20 cellular contexts compared by ENCODE assay signal in genomic region chr15:44519537-44519936, GRCh38. TPM values are rescaled to one million over a fixed set of nuclear protein-coding genes. Genes with fewer than 3 reads are reported as not detected.
DNase-seq lines count a peak whose midpoint lies in the region; ATAC-seq, FAIRE-seq and TF ChIP-seq lines count a peak whose summit lies in the region.
"Had no signal": no experiment of that assay in that cellular context is flagged by ENCODE, and none has a peak within 500 bp of the region (broad histone marks: within the 10 kb centered on the region; RNA-seq: fewer than 3 reads in every experiment).

No MANE protein-coding gene starts in this region.

- no peaks in the 10 kb centered on the region for H3K9me3 Mint-ChIP-seq in MCF 10A (ENCODE audit: unreplicated experiment)
- H3K9me3 Mint-ChIP-seq in T-cell: no peaks in the 10 kb centered on the region
- H3K9me3 Mint-ChIP-seq: CD4-positive, CD25-positive, alpha-beta regulatory T cell had no signal

- peaks cover 73% of the 10 kb centered on the region for H3K36me3 Mint-ChIP-seq in MCF 10A (ENCODE audit: insufficient read depth, unreplicated experiment)
- peaks cover 24% of the 10 kb centered on the region for H3K36me3 Mint-ChIP-seq in T-cell

- 98% methylated on average over 6 of the region's 6 CpGs for WGBS in mammary epithelial cell (ENCODE audit: low coverage, missing lambda C conversion rate)
- 94 to 97% methylated on average over 6 of the region's 6 CpGs for WGBS in pancreas, 2 donors

- CTCF ChIA-PET in MCF 10A (lab: Yijun Ruan, JAX) (no interaction called here), mammary epithelial cell (lab: Charles Lee; ENCODE audit: low non-redundant PET) (no interaction called here), T-cell (lab: Charles Lee) (no interaction called here), endothelial cell of umbilical vein (lab: Charles Lee) (no interaction called here)

- H3K36me3 ChIP-seq in mammary epithelial cell (ENCODE audit: insufficient read depth, low read length): peaks cover 21% of the 10 kb centered on the region
- no peaks in the 10 kb centered on the region for H3K36me3 ChIP-seq in endothelial cell of umbilical vein (ENCODE audit: control insufficient read depth in 2 of 2, extremely low read depth in 1 of 2, insufficient read depth in 2 of 2, low read length in 2 of 2)
- peaks cover 0 to 20% (median 4%) of the 10 kb centered on the region in 3 donors for H3K36me3 ChIP-seq in pancreas
- H3K36me3 ChIP-seq in osteoblast (ENCODE audit: insufficient read depth, low read length): peaks cover 26% of the 10 kb centered on the region

- no peak for FAIRE-seq in endothelial cell of umbilical vein (lab: Jason Lieb, UNC)
- FAIRE-seq in pancreas (lab: Jason Lieb, UNC): peak; percentile 20
- FAIRE-seq: H54 had no signal

- H3K4me3 Mint-ChIP-seq in MCF 10A (ENCODE audit: unreplicated experiment) (no peak overlapping the region), T-cell (no peak overlapping the region)

- in situ Hi-C loops in mammary epithelial cell (cut with MboI; ENCODE audit: low sequenced_read_pairs in 2 of 2): loop anchor here in 1 of 2 donors (25.0 kb wide), 1 partner anchor 632 kb away; no protein-coding TSS in a partner anchor

- H3K9me1 ChIP-seq in endothelial cell of umbilical vein (replicated peaks; ENCODE audit: control insufficient read depth, extremely low read depth, insufficient read depth, low read length): no peaks in the 10 kb centered on the region

- no peaks in the 10 kb centered on the region for H3K27me3 Mint-ChIP-seq in MCF 10A (ENCODE audit: insufficient read depth, unreplicated experiment)
- H3K27me3 Mint-ChIP-seq in T-cell: no peaks in the 10 kb centered on the region
- H3K27me3 Mint-ChIP-seq: CD4-positive, CD25-positive, alpha-beta regulatory T cell had no signal

- BruUV-seq in MCF 10A (replicated peaks; lab: Mats Ljungman, UMichigan): no TSS peak
- BruUV-seq in mammary epithelial cell (replicated peaks; lab: Mats Ljungman, UMichigan): no TSS peak
- no TSS peak for BruUV-seq in endothelial cell of umbilical vein (replicated peaks; lab: Mats Ljungman, UMichigan)

- H3K79me2 ChIP-seq in mammary epithelial cell (ENCODE audit: insufficient read depth, low read length) (no peaks in the 10 kb centered on the region), endothelial cell of umbilical vein (ENCODE audit: control insufficient read depth, insufficient read depth, low read length) (peaks cover 2% of the 10 kb centered on the region), osteoblast (ENCODE audit: insufficient read depth, low read length) (no peaks in the 10 kb centered on the region)

- DNase-seq in MCF 10A (ENCODE audit: unreplicated experiment) (no peak), mammary epithelial cell (no peak), T-cell (no peak), endothelial cell of umbilical vein (ENCODE audit: low read depth, low spot score) (peak; percentile 46), pancreas (no peak), hepatic stellate cell (ENCODE audit: low spot score) (no peak), osteoblast (ENCODE audit: insufficient read length, low spot score, missing footprints) (no peak), iPS-NIHi7 (ENCODE audit: extremely low spot score) (no peak)
- DNase-seq: CD4-positive, CD25-positive, alpha-beta regulatory T cell; COR-L47; DMS79; NCI-H1092; NCI-H1436 treated with DMSO at 0.1 percent for 48 hours; NCI-H1930; NCI-H510A treated with DMSO at 0.1 percent for 48 hours; NCI-H748 treated with DMSO at 0.1 percent for 48 hours; PC-9; SHP77 treated with DMSO at 0.1 percent for 48 hours had no signal

- H3K9ac ChIP-seq in mammary epithelial cell (ENCODE audit: insufficient read depth, low read length): no peak overlapping the region
- H3K9ac ChIP-seq in endothelial cell of umbilical vein (replicated peaks; ENCODE audit: extremely low read depth, insufficient read depth, low read length): no peak overlapping the region

- no peaks in the 10 kb centered on the region for H3K4me1 Mint-ChIP-seq in MCF 10A (ENCODE audit: insufficient read depth, unreplicated experiment)
- H3K4me1 Mint-ChIP-seq in T-cell: peaks cover 0 to 4% (median 3%) of the 10 kb centered on the region in 3 donors

- H3K9me3 ChIP-seq in mammary epithelial cell (replicated peaks; ENCODE audit: insufficient read depth, low read length) (no peaks in the 10 kb centered on the region), endothelial cell of umbilical vein (replicated peaks; ENCODE audit: control insufficient read depth, insufficient read depth, low read length) (no peaks in the 10 kb centered on the region), pancreas (peaks cover 0 to 2% (median 0%) of the 10 kb centered on the region in 4 donors), osteoblast (ENCODE audit: low read depth, low read length) (no peaks in the 10 kb centered on the region)

- TF ChIP-seq CTCF in MCF 10A (IDR thresholded peaks at IDR 0.05; ENCODE audit: unreplicated experiment) (no peak), mammary epithelial cell (conservative IDR thresholded peaks at IDR 0.05 in 1 of 2, IDR thresholded peaks at IDR 0.05 in 1 of 2; ENCODE audit: extremely low read depth in 1 of 2, insufficient read depth in 1 of 2, low read depth in 1 of 2, low read length in 2 of 2) (no peak), endothelial cell of umbilical vein (IDR thresholded peaks at IDR 0.05; ENCODE audit: extremely low read depth in 1 of 2, insufficient read depth in 1 of 2, low read depth in 1 of 2, low read length in 2 of 2) (no peak), pancreas (IDR thresholded peaks at IDR 0.05) (no peak), osteoblast (IDR thresholded peaks at IDR 0.05; ENCODE audit: extremely low read depth, low read depth, low read length) (no peak)

- H3K27me3 ChIP-seq in mammary epithelial cell (ENCODE audit: insufficient read depth, low read length) (no peaks in the 10 kb centered on the region), endothelial cell of umbilical vein (ENCODE audit: control insufficient read depth in 2 of 2, insufficient read depth in 2 of 2, low read length in 2 of 2) (no peaks in the 10 kb centered on the region), pancreas (no peaks in the 10 kb centered on the region), osteoblast (ENCODE audit: insufficient read depth, low read length) (no peaks in the 10 kb centered on the region)

- POLR2A ChIA-PET in MCF 10A (lab: Yijun Ruan, JAX): interaction anchor here (1.3 to 1.8 kb wide), 2 partner anchors 12 to 16 kb away, joined by 4 read pairs; no protein-coding TSS in a partner anchor
- POLR2A ChIA-PET in T-cell (lab: Charles Lee): no interaction called here
- POLR2A ChIA-PET in endothelial cell of umbilical vein (lab: Charles Lee): no interaction called here

- H3K27ac Mint-ChIP-seq in MCF 10A (ENCODE audit: low read depth, unreplicated experiment) (peak overlapping the region; percentile 23), T-cell (peak overlapping the region; percentile 25 to 49)

- no peak for TF ChIP-seq POLR2A in endothelial cell of umbilical vein (IDR thresholded peaks at IDR 0.05; ENCODE audit: low read depth, low read length)

- intact Hi-C loops in MCF 10A (cut with micrococcal nuclease): no loop called here
- intact Hi-C loops in mammary epithelial cell (cut with micrococcal nuclease): no loop called here
- intact Hi-C loops in endothelial cell of umbilical vein (cut with micrococcal nuclease): no loop called here
- intact Hi-C loops in pancreas (cut with DNase I): no loop called here

- ATAC-seq in T-cell (replicated peaks in 1 of 4) (no peak), pancreas (no peak)

- H2AFZ ChIP-seq in mammary epithelial cell (ENCODE audit: low read depth, low read length) (no peak overlapping the region), endothelial cell of umbilical vein (ENCODE audit: low read depth, low read length) (no peak overlapping the region), osteoblast (ENCODE audit: low read length) (no peak overlapping the region)
- H2AFZ ChIP-seq: PC-9 had no signal

- no peaks in the 10 kb centered on the region for H4K20me1 ChIP-seq in mammary epithelial cell (ENCODE audit: insufficient read depth, low read length)
- no peaks in the 10 kb centered on the region for H4K20me1 ChIP-seq in endothelial cell of umbilical vein (replicated peaks; ENCODE audit: control insufficient read depth, extremely low read depth, insufficient read depth, low read length)
- no peaks in the 10 kb centered on the region for H4K20me1 ChIP-seq in osteoblast (ENCODE audit: insufficient read depth, low read length)

- H3K4me3 ChIP-seq in mammary epithelial cell (replicated peaks in 1 of 3; ENCODE audit: insufficient read depth in 1 of 3, low read depth in 2 of 3, low read length in 3 of 3) (no peak overlapping the region), endothelial cell of umbilical vein (replicated peaks in 1 of 3; ENCODE audit: insufficient read depth in 1 of 3, low read depth in 1 of 3, low read length in 3 of 3) (no peak overlapping the region), pancreas (no peak overlapping the region), osteoblast (ENCODE audit: insufficient read depth, low read length) (no peak overlapping the region)
- H3K4me3 ChIP-seq: PC-9 had no signal

- dilution Hi-C loops in mammary epithelial cell (cut with HindIII; ENCODE audit: low sequenced_read_pairs): loop anchor here (25.0 kb wide), 1 partner anchor 607 kb away; no protein-coding TSS in a partner anchor
- dilution Hi-C loops in endothelial cell of umbilical vein (cut with MboI; ENCODE audit: extremely low pct_ligation_motif_present, low sequenced_read_pairs): no loop called here

- H3K4me2 ChIP-seq in mammary epithelial cell (ENCODE audit: insufficient read depth, low read depth, low read length): no peak overlapping the region
- H3K4me2 ChIP-seq in endothelial cell of umbilical vein (ENCODE audit: insufficient read depth, low read length): peak overlapping the region; percentile 66
- no peak overlapping the region for H3K4me2 ChIP-seq in osteoblast (ENCODE audit: insufficient read depth, low read length)
- H3K4me2 ChIP-seq: PC-9 had no signal

- H3K27ac ChIP-seq in mammary epithelial cell (ENCODE audit: insufficient read depth, low read depth, low read length) (no peak overlapping the region), endothelial cell of umbilical vein (ENCODE audit: insufficient read depth, low read depth, low read length) (peak overlapping the region; percentile 70), pancreas (no peak overlapping the region), osteoblast (ENCODE audit: low read depth, low read length) (no peak overlapping the region)
- H3K27ac ChIP-seq: PC-9, RWPE1 had no signal

- H3K4me1 ChIP-seq in mammary epithelial cell (ENCODE audit: insufficient read depth, low read length): no peaks in the 10 kb centered on the region
- H3K4me1 ChIP-seq in endothelial cell of umbilical vein (ENCODE audit: control insufficient read depth, extremely low read depth, insufficient read depth, low read length): peaks cover 9% of the 10 kb centered on the region
- H3K4me1 ChIP-seq in pancreas: no peaks in the 10 kb centered on the region
- H3K4me1 ChIP-seq in osteoblast (ENCODE audit: insufficient read depth, low read length): no peaks in the 10 kb centered on the region

RNA-seq across cellular contexts. Expression of gene EIF3J, which starts 17.4 kb away (rescaled TPM):
- total RNA-seq in MCF 10A (2022) (165 and 213 TPM in 2 replicates), mammary epithelial cell (100 to 1,000 TPM in 1 of 2 donors, 10 to 100 TPM in 1; 30.5 to 105 TPM), T-cell (10 to 100 TPM; 58.2 to 68.3 (median 64.4) TPM), endothelial cell of umbilical vein (132 and 150 TPM in 2 replicates), pancreas (10 to 100 TPM; 37.8 to 88.2 (median 58.7) TPM), osteoblast (36.2 and 39.2 TPM in 2 replicates)
- polyA plus RNA-seq in mammary epithelial cell (49.4 TPM), endothelial cell of umbilical vein (28.3 and 35.4 TPM in 2 replicates), pancreas (10 to 100 TPM; 21.0 to 29.1 TPM)
- polyA minus RNA-seq in mammary epithelial cell (28.5 TPM), endothelial cell of umbilical vein (52.2 and 63.8 TPM in 2 replicates)
- 68.1 and 71.9 TPM in 2 replicates for polyA plus RNA-seq in endothelial cell of umbilical vein (2011; cell fraction: cytosol; rRNA removed)
- polyA plus RNA-seq in endothelial cell of umbilical vein (2011; cell fraction: nucleus; rRNA removed): 46.4 and 64.5 TPM in 2 replicates
- 87.7 and 139 TPM in 2 replicates for polyA plus RNA-seq in endothelial cell of umbilical vein (2012)
- 66.8 TPM for polyA minus RNA-seq in endothelial cell of umbilical vein (2011; cell fraction: cytosol; rRNA and poly(A)+ RNA removed)
- polyA minus RNA-seq in endothelial cell of umbilical vein (2011; cell fraction: nucleus; rRNA and poly(A)+ RNA removed): 28.2 and 47.8 TPM in 2 replicates
